ENCODE assay signal across 2 cellular contexts in genomic region chr19:38742906-38743305, GRCh38.
TF ChIP-seq lines count a peak whose summit lies in the region.

No MANE protein-coding gene starts in this region.

TF ChIP-seq in SK-N-SH, 30 proteins besides CTCF, POLR2A, EP300 and RAD21 (continued from another document):
- no peak for TF ChIP-seq SMC3 (IDR thresholded peaks at IDR 0.05; ENCODE audit: low read depth, low read length)
- TF ChIP-seq RCOR1 (IDR thresholded peaks at IDR 0.05; ENCODE audit: low read length): no peak
- TF ChIP-seq YY1 (IDR thresholded peaks at IDR 0.05; ENCODE audit: low read depth): no peak
- TF ChIP-seq, protein P1, sequence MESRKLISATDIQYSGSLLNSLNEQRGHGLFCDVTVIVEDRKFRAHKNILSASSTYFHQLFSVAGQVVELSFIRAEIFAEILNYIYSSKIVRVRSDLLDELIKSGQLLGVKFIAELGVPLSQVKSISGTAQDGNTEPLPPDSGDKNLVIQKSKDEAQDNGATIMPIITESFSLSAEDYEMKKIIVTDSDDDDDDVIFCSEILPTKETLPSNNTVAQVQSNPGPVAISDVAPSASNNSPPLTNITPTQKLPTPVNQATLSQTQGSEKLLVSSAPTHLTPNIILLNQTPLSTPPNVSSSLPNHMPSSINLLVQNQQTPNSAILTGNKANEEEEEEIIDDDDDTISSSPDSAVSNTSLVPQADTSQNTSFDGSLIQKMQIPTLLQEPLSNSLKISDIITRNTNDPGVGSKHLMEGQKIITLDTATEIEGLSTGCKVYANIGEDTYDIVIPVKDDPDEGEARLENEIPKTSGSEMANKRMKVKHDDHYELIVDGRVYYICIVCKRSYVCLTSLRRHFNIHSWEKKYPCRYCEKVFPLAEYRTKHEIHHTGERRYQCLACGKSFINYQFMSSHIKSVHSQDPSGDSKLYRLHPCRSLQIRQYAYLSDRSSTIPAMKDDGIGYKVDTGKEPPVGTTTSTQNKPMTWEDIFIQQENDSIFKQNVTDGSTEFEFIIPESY (IDR thresholded peaks at IDR 0.05; ENCODE audit: borderline replicate concordance, low read depth): no peak
- no peak for TF ChIP-seq FOXJ3 (CRISPR knock-in tag; IDR thresholded peaks at IDR 0.05)
- no peak for TF ChIP-seq TAF1 (IDR thresholded peaks at IDR 0.05; ENCODE audit: borderline replicate concordance, low read depth, low read length)
- TF ChIP-seq USF2 (IDR thresholded peaks at IDR 0.05; ENCODE audit: borderline replicate concordance, low read depth, low read length): no peak
- no peak for TF ChIP-seq NFIC (IDR thresholded peaks at IDR 0.05; ENCODE audit: borderline replicate concordance)
- no peak for TF ChIP-seq TEAD4 (IDR thresholded peaks at IDR 0.05; ENCODE audit: borderline replicate concordance, insufficient read depth)
- TF ChIP-seq SIN3A (IDR thresholded peaks at IDR 0.05; ENCODE audit: borderline replicate concordance, low read depth, low read length): no peak
- no peak for TF ChIP-seq POLR2AphosphoS5 (IDR thresholded peaks at IDR 0.05; ENCODE audit: low read depth, low read length)
- no peak for TF ChIP-seq NRF1 (IDR thresholded peaks at IDR 0.05; ENCODE audit: low read depth, low read length)
- no peak for TF ChIP-seq IRF3 (IDR thresholded peaks at IDR 0.05; ENCODE audit: low read depth, low read length)
- TF ChIP-seq, protein P2, sequence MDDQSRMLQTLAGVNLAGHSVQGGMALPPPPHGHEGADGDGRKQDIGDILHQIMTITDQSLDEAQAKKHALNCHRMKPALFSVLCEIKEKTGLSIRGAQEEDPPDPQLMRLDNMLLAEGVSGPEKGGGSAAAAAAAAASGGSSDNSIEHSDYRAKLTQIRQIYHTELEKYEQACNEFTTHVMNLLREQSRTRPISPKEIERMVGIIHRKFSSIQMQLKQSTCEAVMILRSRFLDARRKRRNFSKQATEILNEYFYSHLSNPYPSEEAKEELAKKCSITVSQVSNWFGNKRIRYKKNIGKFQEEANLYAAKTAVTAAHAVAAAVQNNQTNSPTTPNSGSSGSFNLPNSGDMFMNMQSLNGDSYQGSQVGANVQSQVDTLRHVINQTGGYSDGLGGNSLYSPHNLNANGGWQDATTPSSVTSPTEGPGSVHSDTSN (IDR thresholded peaks at IDR 0.05): no peak
- no peak for TF ChIP-seq TCF12 (IDR thresholded peaks at IDR 0.05)

TF ChIP-seq in SK-N-SH treated with all-trans-retinoic acid at 6 μM for 48 hours, 23 proteins besides CTCF, POLR2A, EP300 and RAD21 (continued from another document):
- TF ChIP-seq TOX (CRISPR knock-in tag; IDR thresholded peaks at IDR 0.05; ENCODE audit: borderline replicate concordance): no peak
- no peak for TF ChIP-seq ZNF565 (CRISPR knock-in tag; conservative IDR thresholded peaks at IDR 0.05; ENCODE audit: low read depth)
- TF ChIP-seq, protein P3, sequence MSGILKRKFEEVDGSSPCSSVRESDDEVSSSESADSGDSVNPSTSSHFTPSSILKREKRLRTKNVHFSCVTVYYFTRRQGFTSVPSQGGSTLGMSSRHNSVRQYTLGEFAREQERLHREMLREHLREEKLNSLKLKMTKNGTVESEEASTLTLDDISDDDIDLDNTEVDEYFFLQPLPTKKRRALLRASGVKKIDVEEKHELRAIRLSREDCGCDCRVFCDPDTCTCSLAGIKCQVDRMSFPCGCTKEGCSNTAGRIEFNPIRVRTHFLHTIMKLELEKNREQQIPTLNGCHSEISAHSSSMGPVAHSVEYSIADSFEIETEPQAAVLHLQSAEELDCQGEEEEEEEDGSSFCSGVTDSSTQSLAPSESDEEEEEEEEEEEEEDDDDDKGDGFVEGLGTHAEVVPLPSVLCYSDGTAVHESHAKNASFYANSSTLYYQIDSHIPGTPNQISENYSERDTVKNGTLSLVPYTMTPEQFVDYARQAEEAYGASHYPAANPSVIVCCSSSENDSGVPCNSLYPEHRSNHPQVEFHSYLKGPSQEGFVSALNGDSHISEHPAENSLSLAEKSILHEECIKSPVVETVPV (CRISPR knock-in tag; IDR thresholded peaks at IDR 0.05): no peak
- no peak for TF ChIP-seq PPARA (CRISPR knock-in tag; IDR thresholded peaks at IDR 0.05; ENCODE audit: borderline replicate concordance)
- no peak for TF ChIP-seq ZC3H10 (CRISPR knock-in tag; IDR thresholded peaks at IDR 0.05)
- no peak for TF ChIP-seq ZFP30 (CRISPR knock-in tag; IDR thresholded peaks at IDR 0.05)
- no peak for TF ChIP-seq ISL1 (CRISPR knock-in tag; IDR thresholded peaks at IDR 0.05)
- TF ChIP-seq, protein P4, sequence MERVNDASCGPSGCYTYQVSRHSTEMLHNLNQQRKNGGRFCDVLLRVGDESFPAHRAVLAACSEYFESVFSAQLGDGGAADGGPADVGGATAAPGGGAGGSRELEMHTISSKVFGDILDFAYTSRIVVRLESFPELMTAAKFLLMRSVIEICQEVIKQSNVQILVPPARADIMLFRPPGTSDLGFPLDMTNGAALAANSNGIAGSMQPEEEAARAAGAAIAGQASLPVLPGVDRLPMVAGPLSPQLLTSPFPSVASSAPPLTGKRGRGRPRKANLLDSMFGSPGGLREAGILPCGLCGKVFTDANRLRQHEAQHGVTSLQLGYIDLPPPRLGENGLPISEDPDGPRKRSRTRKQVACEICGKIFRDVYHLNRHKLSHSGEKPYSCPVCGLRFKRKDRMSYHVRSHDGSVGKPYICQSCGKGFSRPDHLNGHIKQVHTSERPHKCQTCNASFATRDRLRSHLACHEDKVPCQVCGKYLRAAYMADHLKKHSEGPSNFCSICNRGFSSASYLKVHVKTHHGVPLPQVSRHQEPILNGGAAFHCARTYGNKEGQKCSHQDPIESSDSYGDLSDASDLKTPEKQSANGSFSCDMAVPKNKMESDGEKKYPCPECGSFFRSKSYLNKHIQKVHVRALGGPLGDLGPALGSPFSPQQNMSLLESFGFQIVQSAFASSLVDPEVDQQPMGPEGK (CRISPR knock-in tag; IDR thresholded peaks at IDR 0.05; ENCODE audit: borderline replicate concordance): no peak
- no peak for TF ChIP-seq TSHZ2 (CRISPR knock-in tag; IDR thresholded peaks at IDR 0.05)
- TF ChIP-seq ESRRG (CRISPR knock-in tag; IDR thresholded peaks at IDR 0.05): no peak
